Comparison of ENCODE assay signal across 32 cellular contexts in the genomic region with DNA sequence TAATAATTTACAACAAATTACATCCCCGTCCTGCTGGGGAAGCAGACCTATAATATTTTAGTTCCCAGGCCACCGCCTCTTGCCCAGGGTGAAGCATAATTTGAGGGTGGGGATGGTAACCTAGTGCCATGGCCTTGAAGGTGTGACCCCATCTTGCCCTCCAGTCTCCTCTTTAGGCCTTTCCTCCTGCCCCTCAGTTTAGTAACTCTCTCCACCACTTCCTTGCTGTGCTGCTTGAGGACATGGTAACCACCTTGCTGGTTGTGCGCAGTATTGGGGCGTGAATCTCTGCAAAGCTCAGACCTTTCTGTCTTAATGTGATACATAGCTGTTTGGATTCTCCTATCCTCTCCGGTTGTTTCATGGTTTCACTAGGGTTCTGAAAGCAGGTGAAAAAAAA. TPM values are rescaled to one million over a fixed set of nuclear protein-coding genes. Genes with fewer than 3 reads are reported as not detected.
DNase-seq lines count a peak whose midpoint lies in the region; ATAC-seq, FAIRE-seq and TF ChIP-seq lines count a peak whose summit lies in the region.
"Had no signal": no experiment of that assay in that cellular context is flagged by ENCODE, and none has a peak within 500 bp of the region (broad histone marks: within the 10 kb centered on the region; RNA-seq: fewer than 3 reads in every experiment).

No MANE protein-coding gene starts in this region.

- WGBS in H9 (ENCODE audit: extremely low coverage, insufficient read length, low lambda C conversion rate): no CpG with 5 or more reads among the region's 5 CpGs
- 93% methylated on average over 5 of the region's 5 CpGs; no CpG with 5 or more reads in 1 of the 2 experiments for WGBS in H1 (ENCODE audit: extremely low coverage in 1 of 2, insufficient coverage in 1 of 2, insufficient read length in 1 of 2, insufficient replicate concordance in 2 of 2, low coverage in 1 of 2, low lambda C conversion rate in 2 of 2, missing lambda C conversion rate in 1 of 2), 2 experiments

- H3K4ac ChIP-seq in H9 (ENCODE audit: low read depth, low read length) (no peak overlapping the region), H1 (replicated peaks; ENCODE audit: insufficient read length, low read depth, low read length) (no peak overlapping the region)

- H4K5ac ChIP-seq in H9 (ENCODE audit: insufficient read length, low read depth, low read length) (no peak overlapping the region), H1 (ENCODE audit: insufficient read length, low read depth, low read length) (peak overlapping the region; percentile 2)

- H3K27me3 ChIP-seq in H9 (ENCODE audit: insufficient read depth, low read length) (no peaks in the 10 kb centered on the region), H1 (replicated peaks in 1 of 4; ENCODE audit: control insufficient read depth in 3 of 4, extremely low read depth in 1 of 4, insufficient read depth in 3 of 4, low read length in 3 of 4) (no peaks in the 10 kb centered on the region), neural progenitor cell (no peaks in the 10 kb centered on the region)
- H3K27me3 ChIP-seq: esophagus squamous epithelium, gastrocnemius medialis, right atrium auricular region, tibial nerve had no signal

- H4K8ac ChIP-seq in H9 (replicated peaks; ENCODE audit: insufficient read length, low read depth, low read length) (no peak overlapping the region), H1 (ENCODE audit: extremely low read depth, insufficient read depth, low read length) (no peak overlapping the region)

- no peak overlapping the region for H2BK12ac ChIP-seq in H9 (ENCODE audit: insufficient read length, low read depth, low read length)
- H2BK12ac ChIP-seq in H1 (ENCODE audit: low read depth, low read length): no peak overlapping the region; the same call in 1 of the 2 replicates

- H4K20me1 ChIP-seq in H9 (ENCODE audit: control insufficient read depth, insufficient read depth, insufficient read length) (no peaks in the 10 kb centered on the region), H1 (replicated peaks in 1 of 2; ENCODE audit: control insufficient read depth in 1 of 2, insufficient read depth in 2 of 2, low read length in 2 of 2) (peaks cover 0 to 2% of the 10 kb centered on the region in 2 experiments), neural progenitor cell (ENCODE audit: low read depth) (no peaks in the 10 kb centered on the region)

- H3K4me1 Mint-ChIP-seq in H9 (peaks cover 51 to 64% of the 10 kb centered on the region in 2 experiments), nephron progenitor cell (peaks cover 32% of the 10 kb centered on the region), neural progenitor cell (peaks cover 5% of the 10 kb centered on the region)

- H3K27ac ChIP-seq in H9 (ENCODE audit: insufficient read length, low read depth, low read length): no peak overlapping the region
- H3K27ac ChIP-seq in RWPE1: peak overlapping the region; percentile 18; the same call in 1 of the 2 replicates
- H3K27ac ChIP-seq in H1 (ENCODE audit: low read depth, low read length): no peak overlapping the region
- no peak overlapping the region for H3K27ac ChIP-seq in neural progenitor cell
- H3K27ac ChIP-seq: esophagus squamous epithelium, gastrocnemius medialis, lower lobe of right lung, parathyroid adenoma, right atrium auricular region, tibial nerve had no signal

- H2AFZ ChIP-seq in H9 (ENCODE audit: low read length) (no peak overlapping the region), H1 (ENCODE audit: low read length) (no peak overlapping the region), neural progenitor cell (replicated peaks) (no peak overlapping the region)
- H2AFZ ChIP-seq: parathyroid adenoma had no signal

- H3K4me3 Mint-ChIP-seq in H9 (no peak overlapping the region), nephron progenitor cell (no peak overlapping the region), neural progenitor cell (no peak overlapping the region)
- H3K4me3 Mint-ChIP-seq: activated CD8-positive, alpha-beta memory T cell treated with anti-CD3 and anti-CD28 coated beads, Interleukin-2, amount 10 ng/mL, durations not matched to agents 7 days and 5 days; activated T-cell treated with anti-CD3 and anti-CD28 coated beads, Interleukin-2, amount 50 U/mL, for 4 hours; B cell; CD8-positive, alpha-beta T cell; central memory CD8-positive, alpha-beta T cell; dendritic cell treated with granulocyte-macrophage colony-stimulating factor and Interleukin-4, amounts not matched to agents 40 ng/mL and 50 ng/mL, for 4 days had no signal

- no peak overlapping the region for H3K23ac ChIP-seq in H9 (ENCODE audit: insufficient read length, low read depth, low read length)
- no peak overlapping the region for H3K23ac ChIP-seq in H1 (ENCODE audit: insufficient read length)

- H3K14ac ChIP-seq in H9 (ENCODE audit: insufficient read depth, low read length) (no peak overlapping the region), H1 (ENCODE audit: insufficient read length) (no peak overlapping the region)

- TF ChIP-seq POLR2A in H1 (IDR thresholded peaks at IDR 0.05; ENCODE audit: control extremely low read depth in 1 of 2, low read depth in 2 of 2, low read length in 2 of 2): no peak

- no peak for ATAC-seq in esophagus mucosa
- ATAC-seq: activated CD8-positive, alpha-beta memory T cell treated with anti-CD3 and anti-CD28 coated beads, Interleukin-2, amount 10 ng/mL, durations not matched to agents 7 days and 5 days; activated T-cell treated with anti-CD3 and anti-CD28 coated beads, Interleukin-2, amount 50 U/mL, for 4 hours; CD8-positive, alpha-beta T cell; gastrocnemius medialis; HepG2; lower lobe of right lung had no signal

- peaks cover under 1% of the 10 kb centered on the region for H3F3A ChIP-seq in neural progenitor cell (ENCODE audit: low read depth)

- H3K79me1 ChIP-seq in H9 (ENCODE audit: insufficient read depth, low read depth, low read length, poor library complexity, severe bottlenecking) (no peaks in the 10 kb centered on the region), H1 (ENCODE audit: low read depth, low read length) (peaks cover 3% of the 10 kb centered on the region; the same call in 1 of the 2 replicates)

- H3K9me3 ChIP-seq in H9 (ENCODE audit: control insufficient read depth, low read depth, low read length) (no peaks in the 10 kb centered on the region), H1 (ENCODE audit: insufficient read depth in 2 of 2, low read depth in 1 of 2, low read length in 1 of 2) (no peaks in the 10 kb centered on the region), neural progenitor cell (ENCODE audit: low read depth) (no peaks in the 10 kb centered on the region)
- H3K9me3 ChIP-seq: esophagus squamous epithelium, gastrocnemius medialis, HAP-1, lower lobe of right lung, right atrium auricular region, tibial nerve had no signal

- no peak for TF ChIP-seq EP300 in H1 (IDR thresholded peaks at IDR 0.05; ENCODE audit: borderline replicate concordance in 1 of 2, low read depth in 2 of 2, low read length in 2 of 2)

- TF ChIP-seq CTCF in H9 (conservative IDR thresholded peaks at IDR 0.05) (no peak), RWPE1 (conservative IDR thresholded peaks at IDR 0.05; ENCODE audit: low read depth) (no peak), H1 (IDR thresholded peaks at IDR 0.05; ENCODE audit: control extremely low read depth in 1 of 3, insufficient read depth in 1 of 3, low read depth in 1 of 3, low read length in 3 of 3) (no peak), nephron progenitor cell (IDR thresholded peaks at IDR 0.05) (no peak), neural progenitor cell (IDR thresholded peaks at IDR 0.05) (no peak)

- peaks cover 9% of the 10 kb centered on the region; the same call in 1 of the 2 replicates for H3K4me1 ChIP-seq in H9 (ENCODE audit: insufficient read depth, low read length)
- H3K4me1 ChIP-seq in H1 (replicated peaks in 1 of 4; ENCODE audit: control insufficient read depth in 3 of 4, insufficient read depth in 4 of 4, low read length in 3 of 4): peaks cover 0 to 11% (median 2%) of the 10 kb centered on the region in 4 experiments; a peak in 5 of 7 replicates
- H3K4me1 ChIP-seq in neural progenitor cell: peaks cover 17% of the 10 kb centered on the region

- H3K9me3 Mint-ChIP-seq in H9 (0 out of 5 replicates have a peak, but pooled peaks cover 0 to under 1% of the 10 kb centered on the region in 2 experiments), nephron progenitor cell (peaks cover 18% of the 10 kb centered on the region), neural progenitor cell (peaks cover 38% of the 10 kb centered on the region)
- H3K9me3 Mint-ChIP-seq: activated T-cell treated with anti-CD3 and anti-CD28 coated beads, Interleukin-2, amount 50 U/mL, for 4 hours; CD8-positive, alpha-beta T cell; central memory CD8-positive, alpha-beta T cell had no signal

- H2BK15ac ChIP-seq in H9 (ENCODE audit: low read depth, low read length) (no peak overlapping the region), H1 (ENCODE audit: low read length) (no peak overlapping the region)

- H3K27ac Mint-ChIP-seq in H9 (peak overlapping the region in 2 of 3 experiments; percentile 30 to 73; a peak in 1 of 7 replicates), nephron progenitor cell (peak overlapping the region; percentile 14), neural progenitor cell (no peak overlapping the region)
- H3K27ac Mint-ChIP-seq: activated CD8-positive, alpha-beta memory T cell treated with anti-CD3 and anti-CD28 coated beads, Interleukin-2, amount 10 ng/mL, durations not matched to agents 7 days and 5 days; B cell; CD8-positive, alpha-beta T cell; dendritic cell treated with granulocyte-macrophage colony-stimulating factor and Interleukin-4, amounts not matched to agents 40 ng/mL and 50 ng/mL, for 4 days had no signal

- H3K4me2 ChIP-seq in H9 (ENCODE audit: insufficient read depth, insufficient read length, low read length): no peak overlapping the region
- no peak overlapping the region for H3K4me2 ChIP-seq in H1 (ENCODE audit: insufficient read depth in 1 of 2, low read depth in 2 of 2, low read length in 2 of 2)
- no peak overlapping the region for H3K4me2 ChIP-seq in neural progenitor cell

- H3K4me3 ChIP-seq in H1 (ENCODE audit: extremely low read depth in 1 of 4, insufficient read depth in 2 of 4, low read depth in 3 of 4, low read length in 4 of 4) (no peak overlapping the region), neural progenitor cell (no peak overlapping the region)
- H3K4me3 ChIP-seq: esophagus squamous epithelium, HAP-1, lower lobe of right lung, right atrium auricular region, tibial nerve had no signal

- DNase-seq in H9: no peak
- DNase-seq in RWPE1 (ENCODE audit: low spot score): no peak
- no peak for DNase-seq in H1 (ENCODE audit: low read depth in 1 of 2, low spot score in 2 of 2)
- no peak for DNase-seq in nephron progenitor cell
- DNase-seq in GM19239 (ENCODE audit: insufficient read length, low spot score): no peak
- DNase-seq in neural progenitor cell (ENCODE audit: low spot score): no peak
- no peak for DNase-seq in mesenteric fat pad (ENCODE audit: low spot score)
- DNase-seq: ACHN; activated CD4-positive, alpha-beta T cell treated with anti-CD3 and anti-CD28 coated beads, Interleukin-2, amount 50 U/mL, for 1 hour; activated CD8-positive, alpha-beta memory T cell treated with anti-CD3 and anti-CD28 coated beads, Interleukin-2, amount 10 ng/mL, durations not matched to agents 7 days and 5 days; activated gamma-delta T cell; activated T-cell treated with anti-CD3 and anti-CD28 coated beads, Interleukin-2, amount 50 U/mL, for 4 hours; CD8-positive, alpha-beta T cell; esophagus squamous epithelium; gastrocnemius medialis; Kasumi-1; lower lobe of right lung; NCI-H1417 treated with DMSO at 0.1 percent for 48 hours; NCI-H2029 treated with DMSO at 0.1 percent for 48 hours; NCI-H524 treated with DMSO at 0.1 percent for 48 hours; SHP77 treated with DMSO at 0.1 percent for 48 hours; stimulated activated CD4-positive, alpha-beta T cell treated with anti-CD3 and anti-CD28 coated beads, Interleukin-1b, Interleukin-23, amount 100 ng/mL, for 48 hours; SW 1271 had no signal

- no peak for TF ChIP-seq RAD21 in H1 (IDR thresholded peaks at IDR 0.05 in 1 of 2, conservative IDR thresholded peaks at IDR 0.05 in 1 of 2; ENCODE audit: low read depth in 2 of 2, low read length in 2 of 2)

- no peak overlapping the region for H3T11ph ChIP-seq in H9 (ENCODE audit: low read length)

- no peak overlapping the region for H4K91ac ChIP-seq in H9 (ENCODE audit: insufficient read length, low read depth, low read length)
- H4K91ac ChIP-seq in H1 (replicated peaks; ENCODE audit: insufficient read length, low read length): peak overlapping the region; percentile 63

- H3K9ac ChIP-seq in H9 (ENCODE audit: extremely low read depth, insufficient read length, low read length): no peak overlapping the region
- H3K9ac ChIP-seq in H1 (replicated peaks in 1 of 4; ENCODE audit: extremely low read depth in 1 of 4, low read depth in 3 of 4, low read length in 3 of 4): no peak overlapping the region
- no peak overlapping the region for H3K9ac ChIP-seq in neural progenitor cell
- H3K9ac ChIP-seq: parathyroid adenoma had no signal

- peaks cover 6 to 8% (median 6%) of the 10 kb centered on the region in 3 experiments; a peak in 5 of 7 replicates for H3K36me3 Mint-ChIP-seq in H9 (ENCODE audit: insufficient read depth in 1 of 3, low read depth in 3 of 3)
- H3K36me3 Mint-ChIP-seq in nephron progenitor cell (ENCODE audit: low read depth): peaks cover 30% of the 10 kb centered on the region
- peaks cover 32% of the 10 kb centered on the region for H3K36me3 Mint-ChIP-seq in neural progenitor cell

- FAIRE-seq in H1 (lab: Jason Lieb, UNC) (no peak), GM19239 (lab: Jason Lieb, UNC) (no peak)
- FAIRE-seq: HepG2 had no signal

- H2BK20ac ChIP-seq in H9 (ENCODE audit: low read depth, low read length, poor library complexity, severe bottlenecking) (no peak overlapping the region), H1 (ENCODE audit: low read length) (no peak overlapping the region)

- POLR2A ChIA-PET in RWPE1 (lab: Yijun Ruan, JAX; ENCODE audit: low non-redundant PET) (no interaction called here), H1 (lab: Charles Lee; ENCODE audit: partially characterized antibody) (no interaction called here)

- H3K79me2 ChIP-seq in H9 (ENCODE audit: insufficient read depth, low read length) (peaks cover 41% of the 10 kb centered on the region), H1 (ENCODE audit: control insufficient read depth in 1 of 2, insufficient read depth in 2 of 2, low read length in 2 of 2) (peaks cover 19 to 96% of the 10 kb centered on the region in 2 experiments), neural progenitor cell (ENCODE audit: low read depth) (peaks cover 97% of the 10 kb centered on the region)

- H3K18ac ChIP-seq in H9 (ENCODE audit: insufficient read length, low read depth, low read length) (no peak overlapping the region), H1 (ENCODE audit: extremely low read depth, low read length) (no peak overlapping the region)

- H2BK120ac ChIP-seq in H9 (ENCODE audit: low read depth, low read length, poor library complexity, severe bottlenecking) (no peak overlapping the region), H1 (replicated peaks; ENCODE audit: low read depth, low read length) (no peak overlapping the region)

- H3K23me2 ChIP-seq in H9 (ENCODE audit: insufficient read length, low read depth, low read length, poor library complexity, severe bottlenecking) (no peaks in the 10 kb centered on the region), H1 (ENCODE audit: low read depth, low read length) (no peaks in the 10 kb centered on the region; the same call in 1 of the 2 replicates)

- H3K36me3 ChIP-seq in H1 (ENCODE audit: control insufficient read depth in 2 of 4, insufficient read depth in 4 of 4, low read length in 3 of 4): no peaks in the 10 kb centered on the region
- no peaks in the 10 kb centered on the region for H3K36me3 ChIP-seq in neural progenitor cell
- H3K36me3 ChIP-seq: esophagus squamous epithelium, gastrocnemius medialis, HAP-1, lower lobe of right lung, right atrium auricular region, tibial nerve had no signal

- CTCF ChIA-PET in RWPE1 (lab: Yijun Ruan, JAX) (interaction anchor here (0.5 to 0.7 kb wide), 2 partner anchors 18 to 641 kb away, joined by 3 read pairs; no protein-coding TSS in a partner anchor), H1 (lab: Charles Lee; ENCODE audit: partially characterized antibody) (interaction anchor here (1.0 kb wide), 1 partner anchor 173 kb away, joined by 3 read pairs; no protein-coding TSS in a partner anchor)

- H3K27me3 Mint-ChIP-seq in H9 (ENCODE audit: low read depth): no peaks in the 10 kb centered on the region
- no peaks in the 10 kb centered on the region for H3K27me3 Mint-ChIP-seq in nephron progenitor cell (ENCODE audit: low read depth, poor library complexity)
- no peaks in the 10 kb centered on the region for H3K27me3 Mint-ChIP-seq in neural progenitor cell (ENCODE audit: insufficient read depth, low read depth)
- H3K27me3 Mint-ChIP-seq: activated CD8-positive, alpha-beta memory T cell treated with anti-CD3 and anti-CD28 coated beads, Interleukin-2, amount 10 ng/mL, durations not matched to agents 7 days and 5 days; B cell; dendritic cell treated with granulocyte-macrophage colony-stimulating factor and Interleukin-4, amounts not matched to agents 40 ng/mL and 50 ng/mL, for 4 days had no signal

- no peak overlapping the region for H2AK5ac ChIP-seq in H9 (ENCODE audit: insufficient read length, low read length)
- H2AK5ac ChIP-seq in H1 (ENCODE audit: low read depth, low read length): no peak overlapping the region

- H2BK5ac ChIP-seq in H9 (ENCODE audit: insufficient read length, low read length) (no peak overlapping the region), H1 (ENCODE audit: low read depth, low read length) (0 out of 2 replicates have a peak overlapping the region, but pooled peaks have one; percentile 46)

- no peak overlapping the region for H3K56ac ChIP-seq in H9 (ENCODE audit: insufficient read length, low read depth, low read length)
- no peak overlapping the region for H3K56ac ChIP-seq in H1 (replicated peaks; ENCODE audit: insufficient read length, low read depth, low read length)

RNA-seq across cellular contexts. Expression of gene SNX9, which starts 16.6 kb away (rescaled TPM):
- total RNA-seq in H9 (2021) (31.3 and 32.9 TPM in 2 replicates), neural progenitor cell (ENCODE audit: low replicate concordance) (16.1 and 17.8 TPM in 2 replicates), mesenteric fat pad (86.9 TPM), esophagus mucosa (19.3 TPM)
- 23.1 and 23.2 TPM in 2 replicates for total RNA-seq in H1 (2021; fragmentation: NEBNext Ultra II Directional; extraction: Animal tissue kit (Norgen Biotek cat#: 25700))
- polyA plus RNA-seq in H1 (2011; rRNA removed): 10.9 and 11.8 TPM in 2 replicates
- polyA plus RNA-seq in H1 (2011; cell fraction: cytosol; rRNA removed): 17.8 TPM
- polyA plus RNA-seq in H1 (2011; cell fraction: nucleus; rRNA removed): 14.7 TPM
- polyA plus RNA-seq in H1 (2012, experiment 1 of 2): 14.0 to 18.2 TPM (median 16.2 TPM) in 4 replicates
- polyA plus RNA-seq in H1 (2012, experiment 2 of 2): 3.6 TPM
- polyA plus RNA-seq in H1 (2013, experiment 1 of 2): 20.5 TPM
- polyA plus RNA-seq in H1 (2013, experiment 2 of 2): 20.3 TPM
- 15.1 and 15.9 TPM in 2 replicates for polyA minus RNA-seq in H1 (2011; rRNA and poly(A)+ RNA removed)
- polyA minus RNA-seq in H1 (2011; cell fraction: cytosol; rRNA and poly(A)+ RNA removed): 11.9 TPM
- polyA minus RNA-seq in H1 (2011; cell fraction: nucleus; rRNA and poly(A)+ RNA removed): 10.2 TPM
